ENCODE assay signal across 8 cellular contexts in the genomic region with DNA sequence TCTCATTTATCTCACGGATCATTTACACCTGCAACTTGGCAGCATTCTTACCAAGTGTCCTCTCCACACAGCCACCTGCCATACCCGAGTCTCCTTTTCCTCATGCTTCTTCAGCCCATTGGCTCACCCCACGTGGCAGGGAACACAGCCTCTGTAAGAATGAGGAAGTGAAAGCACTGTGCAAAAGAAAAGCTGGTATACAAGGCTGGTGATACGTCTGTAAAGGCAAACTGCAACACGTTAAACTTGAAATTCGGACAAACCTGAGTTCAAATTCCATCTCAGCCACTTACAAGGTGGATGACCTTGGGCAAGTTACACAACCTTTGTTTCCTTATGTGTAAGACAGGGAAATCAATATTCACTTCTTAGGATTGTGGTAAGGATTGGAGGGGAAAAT.
DNase-seq lines count a peak whose midpoint lies in the region; ATAC-seq lines count a peak whose summit lies in the region.

No MANE protein-coding gene starts in this region.

- ATAC-seq in GM18861 (IDR thresholded peaks at IDR 0.05; ENCODE audit: unreplicated experiment) (peak; percentile 94), HG02798 (IDR thresholded peaks at IDR 0.05; ENCODE audit: poor library complexity, unreplicated experiment) (peak; percentile 97), left cardiac atrium (peak; percentile 41 to 63)

- H3K27ac Mint-ChIP-seq in activated T-helper 1 cell treated with anti-CD3 and anti-CD28 coated beads, Interleukin-12 subunit alpha, Interleukin-12 subunit beta, Interleukin-2, Interleukin-4 antibody, amounts not matched to agents 30 ng/mL and 10 ng/mL and 1 ng/mL, durations not matched to agents 14 hours and 24 hours and 36 hours: no peak overlapping the region

- H3K36me3 Mint-ChIP-seq in activated T-helper 1 cell treated with anti-CD3 and anti-CD28 coated beads, Interleukin-12 subunit alpha, Interleukin-12 subunit beta, Interleukin-2, Interleukin-4 antibody, amounts not matched to agents 30 ng/mL and 10 ng/mL and 1 ng/mL, durations not matched to agents 14 hours and 24 hours and 36 hours (ENCODE audit: low read depth): no peaks in the 10 kb centered on the region

- H3K4me1 Mint-ChIP-seq in activated T-helper 1 cell treated with anti-CD3 and anti-CD28 coated beads, Interleukin-12 subunit alpha, Interleukin-12 subunit beta, Interleukin-2, Interleukin-4 antibody, amounts not matched to agents 30 ng/mL and 10 ng/mL and 1 ng/mL, durations not matched to agents 14 hours and 24 hours and 36 hours (ENCODE audit: low read depth): peaks cover 5% of the 10 kb centered on the region

- intact Hi-C loops in left cardiac atrium (cut with DNase I): no loop called here
- intact Hi-C loops in activated T-helper 1 cell treated with anti-CD3 and anti-CD28 coated beads, Interleukin-12 subunit alpha, Interleukin-12 subunit beta, Interleukin-2, Interleukin-4 antibody, amounts not matched to agents 30 ng/mL and 10 ng/mL and 1 ng/mL, durations not matched to agents 14 hours and 24 hours and 36 hours (cut with micrococcal nuclease): loop anchor here (2.0 kb wide), 1 partner anchor 13 kb away; no protein-coding TSS in a partner anchor

- DNase-seq in NCI-H2029 treated with DMSO at 0.1 percent for 48 hours (lab: John Stamatoyannopoulos, UW) (peak; percentile 65), left cardiac atrium (peak; percentile 35), NCI-H1417 treated with DMSO at 0.1 percent for 48 hours (lab: John Stamatoyannopoulos, UW) (no peak), SW 1271 (lab: John Stamatoyannopoulos, UW) (no peak)
- DNase-seq in activated CD8-positive, alpha-beta memory T cell treated with anti-CD3 and anti-CD28 coated beads, Interleukin-2, amount 50 U/mL, for 4 hours: no peak
- no peak for DNase-seq in activated T-helper 1 cell treated with anti-CD3 and anti-CD28 coated beads, Interleukin-12 subunit alpha, Interleukin-12 subunit beta, Interleukin-2, Interleukin-4 antibody, amounts not matched to agents 30 ng/mL and 10 ng/mL and 1 ng/mL, durations not matched to agents 14 hours and 24 hours and 36 hours (ENCODE audit: low spot score)

- H3K9me3 Mint-ChIP-seq in activated T-helper 1 cell treated with anti-CD3 and anti-CD28 coated beads, Interleukin-12 subunit alpha, Interleukin-12 subunit beta, Interleukin-2, Interleukin-4 antibody, amounts not matched to agents 30 ng/mL and 10 ng/mL and 1 ng/mL, durations not matched to agents 14 hours and 24 hours and 36 hours: no peaks in the 10 kb centered on the region

- H3K4me3 Mint-ChIP-seq in activated T-helper 1 cell treated with anti-CD3 and anti-CD28 coated beads, Interleukin-12 subunit alpha, Interleukin-12 subunit beta, Interleukin-2, Interleukin-4 antibody, amounts not matched to agents 30 ng/mL and 10 ng/mL and 1 ng/mL, durations not matched to agents 14 hours and 24 hours and 36 hours: no peak overlapping the region

- H3K27me3 Mint-ChIP-seq in activated T-helper 1 cell treated with anti-CD3 and anti-CD28 coated beads, Interleukin-12 subunit alpha, Interleukin-12 subunit beta, Interleukin-2, Interleukin-4 antibody, amounts not matched to agents 30 ng/mL and 10 ng/mL and 1 ng/mL, durations not matched to agents 14 hours and 24 hours and 36 hours (ENCODE audit: insufficient read depth): no peaks in the 10 kb centered on the region

Comparison
In these comparisons a context has a peak if more than half of its experiments do, and no peak if none do; other contexts are left out.
1. DNase-seq: peak in NCI-H2029 treated with DMSO at 0.1 percent for 48 hours (single experiment) and left cardiac atrium (single experiment); none in NCI-H1417 treated with DMSO at 0.1 percent for 48 hours (single experiment), activated CD8-positive, alpha-beta memory T cell treated with anti-CD3 and anti-CD28 coated beads, Interleukin-2, amount 50 U/mL, for 4 hours (single experiment), SW 1271 (0 of 2) and activated T-helper 1 cell treated with anti-CD3 and anti-CD28 coated beads, Interleukin-12 subunit alpha, Interleukin-12 subunit beta, Interleukin-2, Interleukin-4 antibody, amounts not matched to agents 30 ng/mL and 10 ng/mL and 1 ng/mL, durations not matched to agents 14 hours and 24 hours and 36 hours (single experiment).
2. Peak in every context shown above with its lines, with median percentiles within 50 percentile points of each other: ATAC-seq.